Comparison of ENCODE assay signal across 1 cellular context in the genomic region with DNA sequence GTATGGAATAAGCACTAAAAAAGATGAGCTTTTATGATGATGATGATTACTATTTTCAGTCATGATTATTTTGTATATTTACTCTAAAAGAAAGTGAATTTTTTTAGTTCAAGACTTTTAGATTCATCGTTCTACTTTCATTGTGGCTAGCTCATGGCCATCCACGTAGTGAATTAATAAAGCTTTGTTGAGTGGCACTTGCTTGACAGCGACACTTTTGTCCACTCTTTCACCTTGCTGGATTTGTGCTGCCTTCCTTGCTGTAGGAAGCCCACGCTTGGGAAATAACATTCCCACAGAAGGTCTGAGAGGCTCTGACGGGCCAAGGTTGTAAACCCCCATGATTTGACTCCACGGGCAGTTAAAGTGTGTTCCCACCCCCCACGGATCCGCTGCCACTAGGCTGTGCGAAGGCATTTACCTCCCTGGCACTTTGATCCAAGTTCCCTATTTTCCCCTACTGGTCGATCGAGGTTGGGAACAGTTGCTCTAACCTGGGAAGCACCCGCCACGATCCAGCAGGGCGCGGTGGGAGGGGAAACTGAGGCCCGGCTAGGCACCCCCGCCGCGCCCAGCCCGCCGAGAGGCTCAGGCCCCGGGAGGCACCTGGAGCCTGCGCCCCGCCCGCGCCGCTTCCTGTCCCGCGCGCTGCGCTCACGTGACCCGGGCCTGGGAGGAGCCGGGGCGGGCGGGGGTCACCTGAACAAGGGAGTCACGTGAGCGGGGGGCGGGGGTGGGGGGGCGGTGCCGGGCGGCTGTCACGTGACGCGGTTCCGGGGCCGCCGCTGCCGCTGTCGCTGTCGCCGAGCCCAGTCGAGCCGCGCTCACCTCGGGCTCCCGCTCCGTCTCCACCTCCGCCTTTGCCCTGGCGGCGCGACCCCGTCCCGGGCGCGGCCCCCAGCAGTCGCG.
TF ChIP-seq lines count a peak whose summit lies in the region.

A gene with protein sequence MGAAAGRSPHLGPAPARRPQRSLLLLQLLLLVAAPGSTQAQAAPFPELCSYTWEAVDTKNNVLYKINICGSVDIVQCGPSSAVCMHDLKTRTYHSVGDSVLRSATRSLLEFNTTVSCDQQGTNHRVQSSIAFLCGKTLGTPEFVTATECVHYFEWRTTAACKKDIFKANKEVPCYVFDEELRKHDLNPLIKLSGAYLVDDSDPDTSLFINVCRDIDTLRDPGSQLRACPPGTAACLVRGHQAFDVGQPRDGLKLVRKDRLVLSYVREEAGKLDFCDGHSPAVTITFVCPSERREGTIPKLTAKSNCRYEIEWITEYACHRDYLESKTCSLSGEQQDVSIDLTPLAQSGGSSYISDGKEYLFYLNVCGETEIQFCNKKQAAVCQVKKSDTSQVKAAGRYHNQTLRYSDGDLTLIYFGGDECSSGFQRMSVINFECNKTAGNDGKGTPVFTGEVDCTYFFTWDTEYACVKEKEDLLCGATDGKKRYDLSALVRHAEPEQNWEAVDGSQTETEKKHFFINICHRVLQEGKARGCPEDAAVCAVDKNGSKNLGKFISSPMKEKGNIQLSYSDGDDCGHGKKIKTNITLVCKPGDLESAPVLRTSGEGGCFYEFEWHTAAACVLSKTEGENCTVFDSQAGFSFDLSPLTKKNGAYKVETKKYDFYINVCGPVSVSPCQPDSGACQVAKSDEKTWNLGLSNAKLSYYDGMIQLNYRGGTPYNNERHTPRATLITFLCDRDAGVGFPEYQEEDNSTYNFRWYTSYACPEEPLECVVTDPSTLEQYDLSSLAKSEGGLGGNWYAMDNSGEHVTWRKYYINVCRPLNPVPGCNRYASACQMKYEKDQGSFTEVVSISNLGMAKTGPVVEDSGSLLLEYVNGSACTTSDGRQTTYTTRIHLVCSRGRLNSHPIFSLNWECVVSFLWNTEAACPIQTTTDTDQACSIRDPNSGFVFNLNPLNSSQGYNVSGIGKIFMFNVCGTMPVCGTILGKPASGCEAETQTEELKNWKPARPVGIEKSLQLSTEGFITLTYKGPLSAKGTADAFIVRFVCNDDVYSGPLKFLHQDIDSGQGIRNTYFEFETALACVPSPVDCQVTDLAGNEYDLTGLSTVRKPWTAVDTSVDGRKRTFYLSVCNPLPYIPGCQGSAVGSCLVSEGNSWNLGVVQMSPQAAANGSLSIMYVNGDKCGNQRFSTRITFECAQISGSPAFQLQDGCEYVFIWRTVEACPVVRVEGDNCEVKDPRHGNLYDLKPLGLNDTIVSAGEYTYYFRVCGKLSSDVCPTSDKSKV (N-terminal part only) (plus strand): TSS at position 788 of the 909 bp plus-strand sequence. CDS start 165 bp downstream, outside the sequence.

TF ChIP-seq in HepG2, 621 proteins besides CTCF, POLR2A, EP300 and RAD21 (continued from another document and continues in another):
- TF ChIP-seq, protein P1, sequence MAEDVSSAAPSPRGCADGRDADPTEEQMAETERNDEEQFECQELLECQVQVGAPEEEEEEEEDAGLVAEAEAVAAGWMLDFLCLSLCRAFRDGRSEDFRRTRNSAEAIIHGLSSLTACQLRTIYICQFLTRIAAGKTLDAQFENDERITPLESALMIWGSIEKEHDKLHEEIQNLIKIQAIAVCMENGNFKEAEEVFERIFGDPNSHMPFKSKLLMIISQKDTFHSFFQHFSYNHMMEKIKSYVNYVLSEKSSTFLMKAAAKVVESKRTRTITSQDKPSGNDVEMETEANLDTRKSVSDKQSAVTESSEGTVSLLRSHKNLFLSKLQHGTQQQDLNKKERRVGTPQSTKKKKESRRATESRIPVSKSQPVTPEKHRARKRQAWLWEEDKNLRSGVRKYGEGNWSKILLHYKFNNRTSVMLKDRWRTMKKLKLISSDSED (CRISPR knock-in tag; IDR thresholded peaks at IDR 0.05): no peak
- TF ChIP-seq ZNF10 (CRISPR knock-in tag; IDR thresholded peaks at IDR 0.05; ENCODE audit: borderline replicate concordance, low read depth): no peak
- TF ChIP-seq MED8 (CRISPR knock-in tag; IDR thresholded peaks at IDR 0.05; ENCODE audit: insufficient replicate concordance): no peak
- TF ChIP-seq TBP (CRISPR knock-in tag; IDR thresholded peaks at IDR 0.05): no peak
- 0 out of 2 replicates have a peak, but pooled peaks have one; percentile 26 for TF ChIP-seq ZSCAN22 (CRISPR knock-in tag; IDR thresholded peaks at IDR 0.05)
- TF ChIP-seq ZNF850 (CRISPR knock-in tag; conservative IDR thresholded peaks at IDR 0.05): no peak
- TF ChIP-seq, protein P2, sequence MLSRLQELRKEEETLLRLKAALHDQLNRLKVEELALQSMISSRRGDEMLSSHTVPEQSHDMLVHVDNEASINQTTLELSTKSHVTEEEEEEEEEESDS (CRISPR knock-in tag; IDR thresholded peaks at IDR 0.05; ENCODE audit: borderline replicate concordance): no peak
- TF ChIP-seq, protein P3, sequence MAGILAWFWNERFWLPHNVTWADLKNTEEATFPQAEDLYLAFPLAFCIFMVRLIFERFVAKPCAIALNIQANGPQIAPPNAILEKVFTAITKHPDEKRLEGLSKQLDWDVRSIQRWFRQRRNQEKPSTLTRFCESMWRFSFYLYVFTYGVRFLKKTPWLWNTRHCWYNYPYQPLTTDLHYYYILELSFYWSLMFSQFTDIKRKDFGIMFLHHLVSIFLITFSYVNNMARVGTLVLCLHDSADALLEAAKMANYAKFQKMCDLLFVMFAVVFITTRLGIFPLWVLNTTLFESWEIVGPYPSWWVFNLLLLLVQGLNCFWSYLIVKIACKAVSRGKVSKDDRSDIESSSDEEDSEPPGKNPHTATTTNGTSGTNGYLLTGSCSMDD (CRISPR knock-in tag; IDR thresholded peaks at IDR 0.05): 0 out of 2 replicates have a peak, but pooled peaks have one; percentile 47
- TF ChIP-seq ZNF781 (CRISPR knock-in tag; IDR thresholded peaks at IDR 0.05; ENCODE audit: borderline replicate concordance, not compliant biosample characterization): peak; percentile 65
- TF ChIP-seq, protein P4, sequence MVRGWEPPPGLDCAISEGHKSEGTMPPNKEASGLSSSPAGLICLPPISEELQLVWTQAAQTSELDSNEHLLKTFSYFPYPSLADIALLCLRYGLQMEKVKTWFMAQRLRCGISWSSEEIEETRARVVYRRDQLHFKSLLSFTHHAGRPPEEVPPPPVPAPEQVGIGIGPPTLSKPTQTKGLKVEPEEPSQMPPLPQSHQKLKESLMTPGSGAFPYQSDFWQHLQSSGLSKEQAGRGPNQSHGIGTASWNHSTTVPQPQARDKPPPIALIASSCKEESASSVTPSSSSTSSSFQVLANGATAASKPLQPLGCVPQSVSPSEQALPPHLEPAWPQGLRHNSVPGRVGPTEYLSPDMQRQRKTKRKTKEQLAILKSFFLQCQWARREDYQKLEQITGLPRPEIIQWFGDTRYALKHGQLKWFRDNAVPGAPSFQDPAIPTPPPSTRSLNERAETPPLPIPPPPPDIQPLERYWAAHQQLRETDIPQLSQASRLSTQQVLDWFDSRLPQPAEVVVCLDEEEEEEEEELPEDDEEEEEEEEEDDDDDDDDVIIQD (CRISPR knock-in tag; IDR thresholded peaks at IDR 0.05; ENCODE audit: low read depth): no peak; the same call in 1 of the 2 replicates
- TF ChIP-seq, protein P5, sequence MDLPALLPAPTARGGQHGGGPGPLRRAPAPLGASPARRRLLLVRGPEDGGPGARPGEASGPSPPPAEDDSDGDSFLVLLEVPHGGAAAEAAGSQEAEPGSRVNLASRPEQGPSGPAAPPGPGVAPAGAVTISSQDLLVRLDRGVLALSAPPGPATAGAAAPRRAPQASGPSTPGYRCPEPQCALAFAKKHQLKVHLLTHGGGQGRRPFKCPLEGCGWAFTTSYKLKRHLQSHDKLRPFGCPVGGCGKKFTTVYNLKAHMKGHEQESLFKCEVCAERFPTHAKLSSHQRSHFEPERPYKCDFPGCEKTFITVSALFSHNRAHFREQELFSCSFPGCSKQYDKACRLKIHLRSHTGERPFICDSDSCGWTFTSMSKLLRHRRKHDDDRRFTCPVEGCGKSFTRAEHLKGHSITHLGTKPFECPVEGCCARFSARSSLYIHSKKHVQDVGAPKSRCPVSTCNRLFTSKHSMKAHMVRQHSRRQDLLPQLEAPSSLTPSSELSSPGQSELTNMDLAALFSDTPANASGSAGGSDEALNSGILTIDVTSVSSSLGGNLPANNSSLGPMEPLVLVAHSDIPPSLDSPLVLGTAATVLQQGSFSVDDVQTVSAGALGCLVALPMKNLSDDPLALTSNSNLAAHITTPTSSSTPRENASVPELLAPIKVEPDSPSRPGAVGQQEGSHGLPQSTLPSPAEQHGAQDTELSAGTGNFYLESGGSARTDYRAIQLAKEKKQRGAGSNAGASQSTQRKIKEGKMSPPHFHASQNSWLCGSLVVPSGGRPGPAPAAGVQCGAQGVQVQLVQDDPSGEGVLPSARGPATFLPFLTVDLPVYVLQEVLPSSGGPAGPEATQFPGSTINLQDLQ (CRISPR knock-in tag; IDR thresholded peaks at IDR 0.05): no peak
- TF ChIP-seq ZNF766 (CRISPR knock-in tag; IDR thresholded peaks at IDR 0.05; ENCODE audit: borderline replicate concordance): peak; percentile 75; the same call in 1 of the 2 replicates
- TF ChIP-seq FOSL1 (CRISPR knock-in tag; IDR thresholded peaks at IDR 0.05; ENCODE audit: borderline replicate concordance): 0 out of 2 replicates have a peak, but pooled peaks have one; percentile 14
- no peak for TF ChIP-seq ZNF629 (CRISPR knock-in tag; conservative IDR thresholded peaks at IDR 0.05)
- peak; percentile 54; the same call in 1 of the 2 replicates for TF ChIP-seq ZNF451 (CRISPR knock-in tag; IDR thresholded peaks at IDR 0.05)
- peak in 1 of 2 experiments; percentile 52; a peak in 1 of 4 replicates for TF ChIP-seq KLF16 (CRISPR knock-in tag; IDR thresholded peaks at IDR 0.05)
- TF ChIP-seq, protein P6, sequence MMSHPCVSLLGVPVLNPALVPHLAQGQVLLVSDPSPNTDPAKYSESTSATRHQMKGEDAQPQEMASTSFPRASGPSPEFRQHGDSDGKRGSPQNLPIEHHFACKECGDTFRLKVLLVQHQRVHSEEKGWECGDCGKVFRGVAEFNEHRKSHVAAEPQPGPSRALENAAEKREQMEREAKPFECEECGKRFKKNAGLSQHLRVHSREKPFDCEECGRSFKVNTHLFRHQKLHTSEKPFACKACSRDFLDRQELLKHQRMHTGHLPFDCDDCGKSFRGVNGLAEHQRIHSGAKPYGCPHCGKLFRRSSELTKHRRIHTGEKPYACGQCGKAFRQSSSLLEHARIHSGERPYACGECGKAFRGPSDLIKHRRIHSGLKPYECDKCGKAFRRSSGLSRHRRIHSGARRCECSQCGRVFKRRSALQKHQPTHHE (CRISPR knock-in tag; IDR thresholded peaks at IDR 0.05; ENCODE audit: borderline replicate concordance): no peak; the same call in 1 of the 2 replicates
- TF ChIP-seq MTA3 (CRISPR knock-in tag; IDR thresholded peaks at IDR 0.05): no peak
- TF ChIP-seq, protein P7, sequence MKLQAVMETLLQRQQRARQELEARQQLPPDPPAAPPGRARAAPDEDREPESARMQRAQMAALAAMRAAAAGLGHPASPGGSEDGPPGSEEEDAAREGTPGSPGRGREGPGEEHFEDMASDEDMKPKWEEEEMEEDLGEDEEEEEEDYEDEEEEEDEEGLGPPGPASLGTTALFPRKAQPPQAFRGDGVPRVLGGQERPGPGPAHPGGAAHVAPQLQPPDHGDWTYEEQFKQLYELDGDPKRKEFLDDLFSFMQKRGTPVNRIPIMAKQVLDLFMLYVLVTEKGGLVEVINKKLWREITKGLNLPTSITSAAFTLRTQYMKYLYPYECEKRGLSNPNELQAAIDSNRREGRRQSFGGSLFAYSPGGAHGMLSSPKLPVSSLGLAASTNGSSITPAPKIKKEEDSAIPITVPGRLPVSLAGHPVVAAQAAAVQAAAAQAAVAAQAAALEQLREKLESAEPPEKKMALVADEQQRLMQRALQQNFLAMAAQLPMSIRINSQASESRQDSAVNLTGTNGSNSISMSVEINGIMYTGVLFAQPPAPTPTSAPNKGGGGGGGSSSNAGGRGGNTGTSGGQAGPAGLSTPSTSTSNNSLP (IDR thresholded peaks at IDR 0.05; ENCODE audit: low read depth, low read length): no peak
- TF ChIP-seq, protein P8, sequence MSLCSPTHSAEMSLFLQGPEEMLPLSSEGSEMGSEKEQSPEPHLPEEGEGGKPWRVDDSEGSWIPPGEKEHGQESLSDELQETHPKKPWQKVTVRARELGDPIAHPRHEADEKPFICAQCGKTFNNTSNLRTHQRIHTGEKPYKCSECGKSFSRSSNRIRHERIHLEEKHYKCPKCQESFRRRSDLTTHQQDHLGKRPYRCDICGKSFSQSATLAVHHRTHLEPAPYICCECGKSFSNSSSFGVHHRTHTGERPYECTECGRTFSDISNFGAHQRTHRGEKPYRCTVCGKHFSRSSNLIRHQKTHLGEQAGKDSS (CRISPR knock-in tag; IDR thresholded peaks at IDR 0.05; ENCODE audit: borderline replicate concordance, low read depth): no peak
- TF ChIP-seq GZF1 (CRISPR knock-in tag; IDR thresholded peaks at IDR 0.05): no peak
- 0 out of 2 replicates have a peak, but pooled peaks have one; percentile 39 for TF ChIP-seq ZNF350 (CRISPR knock-in tag; IDR thresholded peaks at IDR 0.05; ENCODE audit: borderline replicate concordance, low read depth)
- no peak for TF ChIP-seq ZNF879 (CRISPR knock-in tag; IDR thresholded peaks at IDR 0.05)
- peak; percentile 55; the same call in 1 of the 2 replicates for TF ChIP-seq KLF12 (CRISPR knock-in tag; IDR thresholded peaks at IDR 0.05; ENCODE audit: borderline replicate concordance)
- peak; percentile 34; the same call in 1 of the 2 replicates for TF ChIP-seq TGIF2 (CRISPR knock-in tag; IDR thresholded peaks at IDR 0.05)
- no peak for TF ChIP-seq ZNF709 (CRISPR knock-in tag; IDR thresholded peaks at IDR 0.05)
- TF ChIP-seq NPAS2 (CRISPR knock-in tag; IDR thresholded peaks at IDR 0.05; ENCODE audit: borderline replicate concordance): no peak
- TF ChIP-seq, protein P9, sequence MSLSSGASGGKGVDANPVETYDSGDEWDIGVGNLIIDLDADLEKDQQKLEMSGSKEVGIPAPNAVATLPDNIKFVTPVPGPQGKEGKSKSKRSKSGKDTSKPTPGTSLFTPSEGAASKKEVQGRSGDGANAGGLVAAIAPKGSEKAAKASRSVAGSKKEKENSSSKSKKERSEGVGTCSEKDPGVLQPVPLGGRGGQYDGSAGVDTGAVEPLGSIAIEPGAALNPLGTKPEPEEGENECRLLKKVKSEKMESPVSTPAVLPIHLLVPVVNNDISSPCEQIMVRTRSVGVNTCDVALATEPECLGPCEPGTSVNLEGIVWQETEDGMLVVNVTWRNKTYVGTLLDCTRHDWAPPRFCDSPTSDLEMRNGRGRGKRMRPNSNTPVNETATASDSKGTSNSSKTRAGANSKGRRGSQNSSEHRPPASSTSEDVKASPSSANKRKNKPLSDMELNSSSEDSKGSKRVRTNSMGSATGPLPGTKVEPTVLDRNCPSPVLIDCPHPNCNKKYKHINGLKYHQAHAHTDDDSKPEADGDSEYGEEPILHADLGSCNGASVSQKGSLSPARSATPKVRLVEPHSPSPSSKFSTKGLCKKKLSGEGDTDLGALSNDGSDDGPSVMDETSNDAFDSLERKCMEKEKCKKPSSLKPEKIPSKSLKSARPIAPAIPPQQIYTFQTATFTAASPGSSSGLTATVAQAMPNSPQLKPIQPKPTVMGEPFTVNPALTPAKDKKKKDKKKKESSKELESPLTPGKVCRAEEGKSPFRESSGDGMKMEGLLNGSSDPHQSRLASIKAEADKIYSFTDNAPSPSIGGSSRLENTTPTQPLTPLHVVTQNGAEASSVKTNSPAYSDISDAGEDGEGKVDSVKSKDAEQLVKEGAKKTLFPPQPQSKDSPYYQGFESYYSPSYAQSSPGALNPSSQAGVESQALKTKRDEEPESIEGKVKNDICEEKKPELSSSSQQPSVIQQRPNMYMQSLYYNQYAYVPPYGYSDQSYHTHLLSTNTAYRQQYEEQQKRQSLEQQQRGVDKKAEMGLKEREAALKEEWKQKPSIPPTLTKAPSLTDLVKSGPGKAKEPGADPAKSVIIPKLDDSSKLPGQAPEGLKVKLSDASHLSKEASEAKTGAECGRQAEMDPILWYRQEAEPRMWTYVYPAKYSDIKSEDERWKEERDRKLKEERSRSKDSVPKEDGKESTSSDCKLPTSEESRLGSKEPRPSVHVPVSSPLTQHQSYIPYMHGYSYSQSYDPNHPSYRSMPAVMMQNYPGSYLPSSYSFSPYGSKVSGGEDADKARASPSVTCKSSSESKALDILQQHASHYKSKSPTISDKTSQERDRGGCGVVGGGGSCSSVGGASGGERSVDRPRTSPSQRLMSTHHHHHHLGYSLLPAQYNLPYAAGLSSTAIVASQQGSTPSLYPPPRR (CRISPR knock-in tag; IDR thresholded peaks at IDR 0.05; ENCODE audit: borderline replicate concordance): peak; percentile 48; the same call in 1 of the 2 replicates
- TF ChIP-seq SKI (IDR thresholded peaks at IDR 0.05; ENCODE audit: partially characterized antibody): no peak
- no peak; the same call in 1 of the 2 replicates for TF ChIP-seq CEBPG (CRISPR knock-in tag; IDR thresholded peaks at IDR 0.05)
- TF ChIP-seq ZNF17 (CRISPR knock-in tag; IDR thresholded peaks at IDR 0.05): no peak
